10 cellular contexts compared by ENCODE assay signal in the genomic region with DNA sequence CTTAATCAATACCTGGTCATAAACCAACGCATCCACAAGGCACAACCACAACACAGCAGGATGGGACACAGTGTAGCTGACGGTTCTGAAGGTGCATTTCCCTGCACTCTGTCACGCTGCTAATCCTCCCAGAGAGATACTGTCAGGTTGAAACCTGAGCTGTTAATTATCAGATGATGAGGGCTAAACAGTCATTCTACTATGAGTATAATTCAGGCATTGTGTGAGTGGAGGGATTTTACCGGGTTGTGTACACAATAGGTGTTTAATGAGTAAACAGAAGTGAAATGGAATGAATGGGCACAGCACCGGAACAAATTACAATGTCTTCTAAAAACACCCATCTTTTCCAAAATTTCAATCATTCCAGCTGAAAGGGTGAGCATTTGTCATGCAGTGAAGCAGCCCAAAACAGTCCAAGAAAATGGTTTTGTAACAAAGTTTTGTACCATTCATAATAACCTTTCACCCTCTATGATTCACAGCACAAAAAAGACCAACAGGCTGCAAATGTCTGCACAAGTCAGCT.
DNase-seq lines count a peak whose midpoint lies in the region; ATAC-seq, FAIRE-seq and TF ChIP-seq lines count a peak whose summit lies in the region.
"Had no signal": no experiment of that assay in that cellular context is flagged by ENCODE, and none has a peak within 500 bp of the region (broad histone marks: within the 10 kb centered on the region; RNA-seq: fewer than 3 reads in every experiment).

No MANE protein-coding gene starts in this region.

- no peak for ATAC-seq in GM19023 (IDR thresholded peaks at IDR 0.05; ENCODE audit: unreplicated experiment)
- no peak for ATAC-seq in GM21576 (IDR thresholded peaks at IDR 0.05; ENCODE audit: unreplicated experiment)
- ATAC-seq: Panc1 had no signal

- H3K9me3 ChIP-seq in esophagus squamous epithelium (no peaks in the 10 kb centered on the region), kidney (ENCODE audit: control insufficient read depth in 1 of 2, low read length in 2 of 2) (no peaks in the 10 kb centered on the region)

- DNase-seq in NCI-H128 (lab: John Stamatoyannopoulos, UW; ENCODE audit: unreplicated experiment), result peak; percentile 38
- peak; percentile 75 for DNase-seq in NCI-H526 treated with DMSO at 0.1 percent for 48 hours (lab: John Stamatoyannopoulos, UW)
- DNase-seq in esophagus squamous epithelium (lab: John Stamatoyannopoulos, UW), result no peak
- no peak for DNase-seq in activated CD8-positive, alpha-beta memory T cell treated with anti-CD3 and anti-CD28 coated beads, Interleukin-2, amount 50 U/mL, for 48 hours
- DNase-seq in kidney, result no peak

- H3K4me1 ChIP-seq in esophagus squamous epithelium (peaks cover 24 to 90% (median 59%) of the 10 kb centered on the region in 3 donors), kidney (ENCODE audit: control insufficient read depth in 1 of 2, insufficient read depth in 1 of 2, low read depth in 1 of 2, low read length in 2 of 2) (no peaks in the 10 kb centered on the region)

- H3K4me3 ChIP-seq in esophagus squamous epithelium (no peak overlapping the region), kidney (ENCODE audit: low read length in 2 of 2) (no peak overlapping the region)

- no peak for TF ChIP-seq CTCF in 22Rv1 (IDR thresholded peaks at IDR 0.05)
- no peak for TF ChIP-seq CTCF in esophagus squamous epithelium (IDR thresholded peaks at IDR 0.05)
- TF ChIP-seq CTCF in kidney (IDR thresholded peaks at IDR 0.05; ENCODE audit: borderline replicate concordance, extremely low read depth, insufficient read depth), result no peak

- no peak overlapping the region for H3K9ac ChIP-seq in kidney (ENCODE audit: low read length in 2 of 2)

- intact Hi-C loops in esophagus squamous epithelium (cut with DNase I), result no loop called here
- intact Hi-C loops in kidney (cut with DNase I), result no loop called here

- no peak for FAIRE-seq in kidney (lab: Jason Lieb, UNC)
- FAIRE-seq: A204.1 had no signal

- H3K27ac ChIP-seq in 22Rv1 (peak overlapping the region; percentile 55), esophagus squamous epithelium (peak overlapping the region; percentile 25 to 80 (median 74)), kidney (ENCODE audit: low read depth in 2 of 2, low read length in 2 of 2) (no peak overlapping the region)

- WGBS in esophagus squamous epithelium, 2 donors, result 36 to 52% methylated on average over 5 of the region's 5 CpGs

- no peaks in the 10 kb centered on the region for H3K27me3 ChIP-seq in esophagus squamous epithelium

- TF ChIP-seq POLR2A in esophagus squamous epithelium (IDR thresholded peaks at IDR 0.05), result no peak

- H3K36me3 ChIP-seq in esophagus squamous epithelium (peaks cover 0 to 35% (median 0%) of the 10 kb centered on the region in 3 donors), kidney (ENCODE audit: control insufficient read depth in 1 of 2, insufficient read depth in 2 of 2, low read length in 2 of 2) (peaks cover 6 to 21% of the 10 kb centered on the region in 2 donors)

Comparison
In these comparisons a context has a peak if more than half of its experiments do, and no peak if none do; other contexts are left out.
1. H3K27ac ChIP-seq: peak in 22Rv1 (single experiment) and esophagus squamous epithelium (4 of 4); none in kidney (0 of 2).
2. DNase-seq: peak in NCI-H128 (single experiment) and NCI-H526 treated with DMSO at 0.1 percent for 48 hours (single experiment); none in esophagus squamous epithelium (single experiment), activated CD8-positive, alpha-beta memory T cell treated with anti-CD3 and anti-CD28 coated beads, Interleukin-2, amount 50 U/mL, for 48 hours (single experiment) and kidney (single experiment).